8 cellular contexts compared by ENCODE assay signal in the genomic region with DNA sequence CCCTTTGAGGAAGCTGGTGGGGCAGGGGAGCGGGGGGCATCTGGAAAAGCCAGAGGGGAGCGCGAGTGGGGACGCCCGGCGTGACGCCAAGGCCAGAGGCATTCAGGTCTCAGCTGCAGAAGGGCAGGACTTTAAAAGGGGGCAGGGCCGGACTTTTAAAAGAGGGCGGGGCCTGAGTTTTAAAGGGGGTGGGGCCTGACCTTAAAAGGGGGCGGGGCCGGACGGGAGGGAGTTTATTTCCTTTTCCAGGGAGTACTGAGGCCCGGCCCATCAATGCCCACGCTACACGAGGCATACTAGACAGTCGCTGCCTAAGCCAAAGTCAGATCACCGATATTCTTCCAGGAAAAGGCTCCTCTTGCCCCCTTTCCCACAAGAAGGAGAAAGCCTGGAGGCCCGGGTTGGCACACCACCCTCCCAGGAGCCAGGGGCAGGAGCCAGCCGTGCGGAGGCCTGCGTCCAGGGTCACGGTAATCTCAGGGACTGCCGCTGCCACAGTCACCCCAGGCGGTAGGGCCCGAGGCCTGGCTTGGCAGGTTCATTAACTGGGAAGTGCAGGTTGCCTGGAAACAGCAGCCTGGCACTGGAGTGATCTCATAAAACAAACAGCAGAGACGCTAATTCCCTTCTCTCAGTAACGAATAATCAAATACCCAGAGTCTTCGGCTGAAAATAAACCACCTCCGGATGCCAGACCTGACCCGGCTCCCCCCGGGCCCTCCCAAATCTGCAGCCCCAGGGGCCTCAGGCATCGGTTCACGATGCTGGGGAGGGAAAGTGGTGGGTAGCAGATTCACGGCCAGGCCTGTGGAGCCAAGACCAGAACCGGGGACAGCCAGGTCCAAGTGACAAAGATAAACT.
DNase-seq lines count a peak whose midpoint lies in the region; ATAC-seq and TF ChIP-seq lines count a peak whose summit lies in the region.

No MANE protein-coding gene starts in this region.

- H2AFZ ChIP-seq in mesenchymal stem cell (ENCODE audit: low read depth, low read length): no peak overlapping the region

- no peak overlapping the region for H2BK120ac ChIP-seq in mesenchymal stem cell (ENCODE audit: low read depth, low read length)

- H3K9me3 ChIP-seq in mesenchymal stem cell (ENCODE audit: control insufficient read depth, low read length) (no peaks in the 10 kb centered on the region), uterus (no peaks in the 10 kb centered on the region)

- H3K4me2 ChIP-seq in mesenchymal stem cell (ENCODE audit: low read length, poor library complexity, severe bottlenecking): peak overlapping the region; percentile 60

- H3K27ac ChIP-seq in mesenchymal stem cell (ENCODE audit: low read length, poor library complexity, severe bottlenecking) (peak overlapping the region; percentile 90), uterus (peak overlapping the region; percentile 50 to 59)

- TF ChIP-seq CTCF in uterus (IDR thresholded peaks at IDR 0.05): no peak

- H3K27me3 ChIP-seq in mesenchymal stem cell (ENCODE audit: control insufficient read depth in 1 of 2, insufficient read depth in 1 of 2, low read length in 2 of 2) (no peaks in the 10 kb centered on the region), uterus (no peaks in the 10 kb centered on the region)

- H3K4me1 ChIP-seq in mesenchymal stem cell (ENCODE audit: control insufficient read depth, insufficient read depth, low read depth, low read length) (peaks cover 34% of the 10 kb centered on the region), uterus (peaks cover 0 to 4% of the 10 kb centered on the region in 2 donors)

- H3K23ac ChIP-seq in mesenchymal stem cell (ENCODE audit: low read length in 2 of 2): no peak overlapping the region

- 84% methylated on average over 33 of the region's 35 CpGs for WGBS in mesenchymal stem cell

- no peak overlapping the region for H2BK5ac ChIP-seq in mesenchymal stem cell (ENCODE audit: low read depth, low read length, poor library complexity, severe bottlenecking)

- TF ChIP-seq POLR2A in uterus (IDR thresholded peaks at IDR 0.05): no peak

- no peak overlapping the region for H2BK15ac ChIP-seq in mesenchymal stem cell (ENCODE audit: low read depth, poor library complexity, severe bottlenecking)

- no peak for ATAC-seq in HG03280 (IDR thresholded peaks at IDR 0.05; ENCODE audit: unreplicated experiment)
- ATAC-seq in HG02642 (IDR thresholded peaks at IDR 0.05; ENCODE audit: poor library complexity, unreplicated experiment): no peak

- H2AK5ac ChIP-seq in mesenchymal stem cell (ENCODE audit: low read length, severe bottlenecking): peak overlapping the region; percentile 35

- H3K18ac ChIP-seq in mesenchymal stem cell (ENCODE audit: low read depth in 1 of 2, low read length in 2 of 2): no peak overlapping the region

- H3K14ac ChIP-seq in mesenchymal stem cell (ENCODE audit: low read length in 2 of 2): no peak overlapping the region

- DNase-seq in Daoy (ENCODE audit: low read depth) (peak; percentile 91), NCI-H345 treated with DMSO at 0.1 percent for 48 hours (lab: John Stamatoyannopoulos, UW; ENCODE audit: unreplicated experiment) (peak; percentile 44), dedifferentiated amniotic fluid mesenchymal stem cell (ENCODE audit: extremely low spot score) (peak; percentile 48), mesenchymal stem cell (no peak), uterus (peak; percentile 66 to 77), GDM1 (lab: John Stamatoyannopoulos, UW) (no peak)

- intact Hi-C loops in uterus (cut with DNase I; ENCODE audit: low total_unique reads): no loop called here

- peaks cover 31% of the 10 kb centered on the region for H3K79me1 ChIP-seq in mesenchymal stem cell (replicated peaks; ENCODE audit: low read length, poor library complexity, severe bottlenecking)

- no peak overlapping the region for H3K9ac ChIP-seq in mesenchymal stem cell (ENCODE audit: low read length)

- H4K8ac ChIP-seq in mesenchymal stem cell (ENCODE audit: low read length): no peak overlapping the region

- no peak overlapping the region for H3K4ac ChIP-seq in mesenchymal stem cell (ENCODE audit: low read depth in 1 of 2, low read length in 2 of 2)

- no peak overlapping the region for H2BK12ac ChIP-seq in mesenchymal stem cell (ENCODE audit: low read length in 2 of 2)

- peaks cover 47 to 66% of the 10 kb centered on the region in 2 experiments for H3K36me3 ChIP-seq in mesenchymal stem cell (ENCODE audit: control insufficient read depth in 1 of 2, insufficient read depth in 2 of 2, low read depth in 1 of 2, low read length in 2 of 2)
- H3K36me3 ChIP-seq in uterus: no peaks in the 10 kb centered on the region

- no peak overlapping the region for H4K91ac ChIP-seq in mesenchymal stem cell (ENCODE audit: low read length)

- no peak overlapping the region for H3K4me3 ChIP-seq in mesenchymal stem cell (ENCODE audit: insufficient read depth in 1 of 2, low read depth in 1 of 2, low read length in 2 of 2)
- H3K4me3 ChIP-seq in uterus: no peak overlapping the region

Comparison
In these comparisons a context has a peak if more than half of its experiments do, and no peak if none do; other contexts are left out.
1. DNase-seq: peak in Daoy (single experiment), NCI-H345 treated with DMSO at 0.1 percent for 48 hours (single experiment), dedifferentiated amniotic fluid mesenchymal stem cell (single experiment) and uterus (2 of 2); none in mesenchymal stem cell (single experiment) and GDM1 (single experiment).